9 cellular contexts compared by ENCODE assay signal in the genomic region with DNA sequence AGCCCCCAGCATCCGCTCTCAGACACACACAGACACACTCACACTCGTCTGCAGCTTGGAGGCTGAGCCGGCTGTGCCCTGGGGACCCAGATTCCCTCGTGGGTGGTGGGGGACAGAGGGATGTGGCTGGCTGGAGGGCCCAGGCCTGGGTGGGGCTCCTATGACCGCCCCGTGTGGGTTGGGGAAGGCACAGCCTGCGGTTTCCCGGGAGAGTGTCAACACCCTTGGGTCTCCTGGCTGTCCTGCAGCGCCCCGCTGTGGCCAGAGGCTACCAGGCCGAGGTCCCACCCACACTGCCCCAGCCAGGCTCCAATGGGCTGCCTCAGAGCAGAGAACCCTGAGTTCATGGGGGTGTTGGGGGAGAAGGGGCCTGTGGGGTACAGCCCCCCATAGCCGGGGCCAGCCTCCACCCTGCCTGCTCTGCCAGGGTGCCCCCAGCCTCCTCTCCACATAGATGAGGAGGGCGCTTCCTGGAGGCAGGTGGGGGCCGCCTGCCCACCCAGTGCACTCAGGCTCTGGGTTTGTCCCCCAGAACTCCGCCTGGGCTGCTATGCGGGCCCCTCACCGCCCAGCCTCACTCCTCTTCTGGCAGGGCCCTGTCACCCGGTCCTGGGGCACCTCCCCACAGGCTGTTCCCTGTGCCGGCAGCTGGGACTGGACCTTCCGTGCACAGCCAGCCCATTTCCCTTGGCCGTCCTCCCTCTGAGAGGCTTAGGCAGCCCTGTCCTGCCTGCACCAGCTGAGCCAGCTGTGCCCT. TPM values are rescaled to one million over a fixed set of nuclear protein-coding genes. Genes with fewer than 3 reads are reported as not detected.
DNase-seq lines count a peak whose midpoint lies in the region; ATAC-seq lines count a peak whose summit lies in the region.
"Had no signal": no experiment of that assay in that cellular context is flagged by ENCODE, and none has a peak within 500 bp of the region (broad histone marks: within the 10 kb centered on the region; RNA-seq: fewer than 3 reads in every experiment).

A gene with protein sequence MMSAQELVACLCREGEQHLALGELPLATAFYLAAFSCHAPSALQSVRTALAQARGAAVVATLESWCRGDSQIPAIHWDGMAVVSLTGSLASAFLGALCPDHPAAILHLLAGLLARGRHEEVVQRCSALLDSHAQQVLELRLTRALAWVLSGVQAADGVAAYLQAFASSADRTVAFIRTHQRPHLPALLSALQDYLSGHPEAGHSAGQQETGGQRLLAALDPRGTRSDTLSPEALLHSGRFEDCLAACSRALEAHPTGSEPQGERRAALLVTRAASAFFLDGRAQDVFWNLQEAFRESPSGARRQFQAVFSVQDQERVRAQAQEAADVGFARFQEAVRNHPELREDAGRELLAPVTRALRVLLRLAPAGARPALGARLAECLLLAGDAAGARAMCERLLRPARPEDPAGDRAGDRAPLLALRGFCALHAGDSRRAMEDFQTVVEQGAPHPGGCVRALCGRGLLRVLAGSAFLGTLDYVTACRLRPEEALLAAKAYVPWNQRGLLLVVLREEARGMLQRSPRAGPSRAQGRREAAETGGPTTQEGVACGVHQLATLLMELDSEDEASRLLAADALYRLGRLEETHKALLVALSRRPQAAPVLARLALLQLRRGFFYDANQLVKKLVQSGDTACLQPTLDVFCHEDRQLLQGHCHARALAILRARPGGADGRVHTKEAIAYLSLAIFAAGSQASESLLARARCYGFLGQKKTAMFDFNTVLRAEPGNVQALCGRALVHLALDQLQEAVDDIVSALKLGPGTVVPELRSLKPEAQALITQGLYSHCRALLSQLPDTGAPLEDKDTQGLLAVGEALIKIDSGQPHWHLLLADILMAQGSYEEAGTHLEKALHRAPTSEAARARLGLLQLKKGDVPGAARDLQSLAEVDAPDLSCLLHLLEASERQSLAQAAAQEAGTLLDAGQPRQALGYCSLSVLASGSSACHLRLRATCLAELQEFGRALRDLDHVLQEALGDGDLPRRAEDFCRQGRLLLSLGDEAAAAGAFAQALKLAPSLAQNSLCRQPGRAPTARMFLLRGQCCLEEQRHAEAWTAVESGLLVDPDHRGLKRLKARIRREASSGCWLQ (minus strand): TSS at position 159 of the 757 bp plus-strand sequence. CDS start 866 bp downstream, outside the sequence.

- no peaks in the 10 kb centered on the region for H3K36me3 ChIP-seq in CD8-positive, alpha-beta memory T cell (ENCODE audit: insufficient read depth, low read length)

- peaks cover 0 to 2% (median 0%) of the 10 kb centered on the region in 3 donors for H3K36me3 Mint-ChIP-seq in CD8-positive, alpha-beta memory T cell

- H3K27ac ChIP-seq in CD8-positive, alpha-beta memory T cell (ENCODE audit: low read depth, low read length): no peak within 1 kb of the TSS
- H3K27ac ChIP-seq: parathyroid adenoma had no signal

- no peak within 1 kb of the TSS for H3K4me3 Mint-ChIP-seq in CD8-positive, alpha-beta memory T cell

- POLR2A ChIA-PET in CD8-positive, alpha-beta memory T cell (lab: Charles Lee): no interaction called here

- DNase-seq in CD8-positive, alpha-beta memory T cell: peak; percentile 9 to 56 (median 26)
- DNase-seq in HuH-7.5 (ENCODE audit: low spot score): peak; percentile 75
- DNase-seq in activated CD4-positive, alpha-beta T cell treated with anti-CD3 and anti-CD28 coated beads, Interleukin-2, amount 50 U/mL, for 1 hour: peak; percentile 41
- peak; percentile 70 for DNase-seq in hepatic stellate cell (ENCODE audit: low spot score)
- DNase-seq in stimulated activated naive CD4-positive, alpha-beta T cell treated with Interleukin-2 at 50 U/mL for 16 hours (lab: John Stamatoyannopoulos, UW): peak; percentile 28
- DNase-seq in DMS79 (lab: John Stamatoyannopoulos, UW): no peak

- no peaks in the 10 kb centered on the region for H3K4me1 ChIP-seq in CD8-positive, alpha-beta memory T cell (ENCODE audit: insufficient read depth, low read length)
- H3K4me1 ChIP-seq: parathyroid adenoma had no signal

- no peak within 1 kb of the TSS for H3K27ac Mint-ChIP-seq in CD8-positive, alpha-beta memory T cell

- peaks cover 0 to 3% (median 0%) of the 10 kb centered on the region in 3 donors for H3K4me1 Mint-ChIP-seq in CD8-positive, alpha-beta memory T cell

- no peak within 1 kb of the TSS for H3K4me3 ChIP-seq in CD8-positive, alpha-beta memory T cell (ENCODE audit: low read length)

- H3K9me3 ChIP-seq in CD8-positive, alpha-beta memory T cell (ENCODE audit: low read length): no peaks in the 10 kb centered on the region

- H3K27me3 Mint-ChIP-seq in CD8-positive, alpha-beta memory T cell: peaks cover 6 to 21% of the 10 kb centered on the region in 2 donors

- ATAC-seq in HG03175 (IDR thresholded peaks at IDR 0.05; ENCODE audit: unreplicated experiment) (no peak), HG03571 (IDR thresholded peaks at IDR 0.05; ENCODE audit: unreplicated experiment) (no peak)

- H3K27me3 ChIP-seq in CD8-positive, alpha-beta memory T cell (ENCODE audit: insufficient read depth, low read length, poor library complexity, severe bottlenecking): no peaks in the 10 kb centered on the region

- no peaks in the 10 kb centered on the region for H3K9me3 Mint-ChIP-seq in CD8-positive, alpha-beta memory T cell

- CTCF ChIA-PET in CD8-positive, alpha-beta memory T cell (lab: Charles Lee): no interaction called here

RNA-seq across cellular contexts. Expression of the gene that starts here (rescaled TPM):
- total RNA-seq in CD8-positive, alpha-beta memory T cell: 1 to 10 TPM; 1.1 TPM
- 0.17 TPM for polyA plus RNA-seq in CD8-positive, alpha-beta memory T cell
